In genomic region chr2:37325625-37326071, GRCh38 we compare ENCODE assay signal across 8 cellular contexts. TPM values are rescaled to one million over a fixed set of nuclear protein-coding genes. Genes with fewer than 3 reads are reported as not detected.
DNase-seq lines count a peak whose midpoint lies in the region; ATAC-seq and TF ChIP-seq lines count a peak whose summit lies in the region.

No MANE protein-coding gene starts in this region.

- peak overlapping the region; percentile 96 for H2AFZ ChIP-seq in Loucy (ENCODE audit: low read length)

- intact Hi-C loops in colonic mucosa (cut with DNase I): no loop called here

- peak overlapping the region; percentile 87 to 96 (median 94) for H3K27ac Mint-ChIP-seq in naive B cell

- no peak for TF ChIP-seq CTCF in AG09309 (IDR thresholded peaks at IDR 0.05; ENCODE audit: control insufficient read depth, insufficient read depth, low read depth, low read length, missing control alignments)
- TF ChIP-seq CTCF in Loucy (conservative IDR thresholded peaks at IDR 0.05; ENCODE audit: low read length): no peak
- TF ChIP-seq CTCF in colonic mucosa (IDR thresholded peaks at IDR 0.05): no peak

- H3K36me3 Mint-ChIP-seq in naive B cell: peaks cover 0 to 6% of the 10 kb centered on the region in 2 donors

- peak overlapping the region; percentile 79 to 98 (median 94) for H3K4me3 Mint-ChIP-seq in naive B cell

- ATAC-seq in naive B cell (ENCODE audit: low read depth in 2 of 2) (no peak), GM21515 (IDR thresholded peaks at IDR 0.05; ENCODE audit: unreplicated experiment) (no peak)

- H3K9me3 ChIP-seq in Loucy (ENCODE audit: insufficient read depth, low read depth, low read length) (no peaks in the 10 kb centered on the region), colonic mucosa (no peaks in the 10 kb centered on the region)

- H3K27ac ChIP-seq in colonic mucosa: peak overlapping the region; percentile 81

- no peaks in the 10 kb centered on the region for H3K36me3 ChIP-seq in Loucy (ENCODE audit: insufficient read depth, low read length)
- no peaks in the 10 kb centered on the region for H3K36me3 ChIP-seq in colonic mucosa

- DNase-seq in AG09309 (ENCODE audit: low read depth) (no peak), colonic mucosa (peak; percentile 35), naive B cell (no peak), Ammon's horn (ENCODE audit: low spot score) (no peak), COLO668 (lab: John Stamatoyannopoulos, UW; ENCODE audit: unreplicated experiment) (no peak), SKM-1 (lab: John Stamatoyannopoulos, UW; ENCODE audit: unreplicated experiment) (no peak)

- H3K27me3 ChIP-seq in Loucy (ENCODE audit: insufficient read depth, low read length, poor library complexity, severe bottlenecking): no peaks in the 10 kb centered on the region
- no peaks in the 10 kb centered on the region for H3K27me3 ChIP-seq in colonic mucosa

- no peaks in the 10 kb centered on the region; the same call in 1 of the 2 replicates for H3F3A ChIP-seq in Loucy (ENCODE audit: low read depth)

- peaks cover 0 to 5% (median 0%) of the 10 kb centered on the region in 3 donors for H3K27me3 Mint-ChIP-seq in naive B cell

- peaks cover 34% of the 10 kb centered on the region for H3K4me1 ChIP-seq in Loucy (ENCODE audit: insufficient read depth, low read length, poor library complexity, severe bottlenecking)
- H3K4me1 ChIP-seq in colonic mucosa: no peaks in the 10 kb centered on the region

- H4K20me1 ChIP-seq in Loucy (ENCODE audit: insufficient read depth, low read length, poor library complexity, severe bottlenecking): peaks cover 31% of the 10 kb centered on the region

- H3K4me3 ChIP-seq in AG09309 (ENCODE audit: control insufficient read depth, low read depth, low read length) (peak overlapping the region; percentile 68), Loucy (ENCODE audit: low read length, poor library complexity, severe bottlenecking) (peak overlapping the region; percentile 96), colonic mucosa (peak overlapping the region; percentile 88)

- H3K4me1 Mint-ChIP-seq in naive B cell: peaks cover 26 to 41% (median 27%) of the 10 kb centered on the region in 3 donors

- H3K9me2 ChIP-seq in Loucy (replicated peaks; ENCODE audit: low read depth, low read length): no peaks in the 10 kb centered on the region

- no peaks in the 10 kb centered on the region for H3K9me3 Mint-ChIP-seq in naive B cell

- peak overlapping the region; percentile 84 for H3K9ac ChIP-seq in Loucy (ENCODE audit: low read depth, low read length, poor library complexity, severe bottlenecking)
- peak overlapping the region; percentile 68 to 89 for H3K9ac ChIP-seq in colonic mucosa (ENCODE audit: low read depth in 2 of 2, low read length in 2 of 2)

- peaks cover 35% of the 10 kb centered on the region for H3K79me2 ChIP-seq in Loucy (ENCODE audit: insufficient read depth, low read length)

- H3K4me2 ChIP-seq in Loucy (ENCODE audit: low read depth, low read length, poor library complexity, severe bottlenecking): peak overlapping the region; percentile 80

RNA-seq across cellular contexts. Expression of gene PRKD3, which starts 1.0 kb away (rescaled TPM):
- total RNA-seq in colonic mucosa: 10 to 100 TPM; 21.1 to 28.7 TPM
- 10 to 100 TPM; 47.1 to 65.5 (median 54.0) TPM for polyA plus RNA-seq in naive B cell (ENCODE audit: low read depth in 6 of 6)

RNA-seq across cellular contexts. Expression of gene QPCT, which starts 18.8 kb away (rescaled TPM):
- total RNA-seq in colonic mucosa: 10 to 100 TPM in 1 of 2 donors, 1 to 10 TPM in 1; 5.3 to 10.7 TPM
- polyA plus RNA-seq in naive B cell (ENCODE audit: low read depth in 6 of 6): 1 to 10 TPM in 3 of 6 donors, under 1 TPM in 3; 0.14 to 1.8 (median 1.1) TPM
